Comparison of ENCODE assay signal across 8 cellular contexts in the genomic region with DNA sequence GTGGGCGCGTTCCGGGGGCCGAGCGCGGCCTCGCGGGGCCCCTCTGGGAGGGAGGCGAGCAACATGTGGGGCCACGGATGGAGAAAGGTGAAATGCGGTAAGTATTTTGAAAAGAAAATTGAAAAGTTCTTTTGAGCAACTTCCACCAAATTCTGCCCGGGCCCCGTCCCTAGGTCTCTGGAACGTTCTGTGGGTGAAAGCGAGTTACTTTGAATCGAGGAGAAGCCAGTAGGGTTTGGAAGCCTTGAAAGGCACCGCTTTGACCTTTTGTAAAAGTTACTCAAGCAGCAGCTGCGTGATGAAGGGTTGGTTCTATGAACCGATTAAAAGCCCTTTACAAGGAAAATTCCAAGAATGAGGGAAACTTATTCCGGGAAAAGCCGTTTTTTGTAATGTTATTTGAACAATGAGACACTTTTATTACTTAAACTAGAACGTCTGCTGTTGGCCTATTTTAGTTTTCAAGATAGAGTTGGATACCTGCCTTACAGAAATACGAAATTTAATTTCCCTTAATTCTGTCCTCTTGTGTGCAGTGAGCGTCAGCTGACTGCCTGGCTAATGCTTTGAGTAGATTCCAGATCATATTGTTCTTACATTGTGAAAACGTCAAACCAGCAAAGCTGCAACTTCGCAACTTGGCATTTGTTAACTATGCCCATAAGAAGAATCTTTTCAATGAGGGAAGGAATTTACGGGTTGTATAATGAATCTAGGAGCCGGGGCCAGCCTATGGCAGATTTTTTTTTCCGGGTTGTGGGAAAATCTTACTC. TPM values are rescaled to one million over a fixed set of nuclear protein-coding genes. Genes with fewer than 3 reads are reported as not detected.
DNase-seq lines count a peak whose midpoint lies in the region; ATAC-seq and TF ChIP-seq lines count a peak whose summit lies in the region.

No MANE protein-coding gene starts in this region.

- peaks cover 27% of the 10 kb centered on the region for H3K4me1 ChIP-seq in PC-3 (ENCODE audit: insufficient read depth, low read length)

- H3K27ac ChIP-seq in PC-3 (ENCODE audit: low read length) (peak overlapping the region; percentile 75), temporal lobe (ENCODE audit: low read depth, low read length) (peak overlapping the region; percentile 71)

- H3K9me3 ChIP-seq in PC-3 (ENCODE audit: low read length): no peaks in the 10 kb centered on the region

- DNase-seq in BJ (ENCODE audit: low read depth) (no peak), GM20000 (ENCODE audit: low spot score) (peak; percentile 16), PC-3 (peak; percentile 36), dermis blood vessel endothelial cell (peak; percentile 70), lower leg skin (ENCODE audit: low spot score in 2 of 2) (peak; percentile 51 to 82), NCI-H524 treated with DMSO at 0.1 percent for 48 hours (lab: John Stamatoyannopoulos, UW) (no peak), HEK293T (ENCODE audit: extremely low spot score) (no peak)

- H4K20me1 ChIP-seq in PC-3 (ENCODE audit: low read length): peaks cover 32% of the 10 kb centered on the region

- no TSS peak for BruUV-seq in PC-3 (replicated peaks; lab: Mats Ljungman, UMichigan)

- TF ChIP-seq CTCF in BJ (IDR thresholded peaks at IDR 0.05; ENCODE audit: insufficient read depth, low read depth, low read length) (no peak), GM20000 (IDR thresholded peaks at IDR 0.05; ENCODE audit: extremely low read depth, missing control alignments) (no peak), PC-3 (conservative IDR thresholded peaks at IDR 0.05; ENCODE audit: low read depth, low read length) (no peak), lower leg skin (IDR thresholded peaks at IDR 0.05) (no peak)

- H3K27me3 ChIP-seq in BJ (ENCODE audit: control insufficient read depth, insufficient read depth, low read length) (no peaks in the 10 kb centered on the region), PC-3 (ENCODE audit: low read length) (no peaks in the 10 kb centered on the region)

- no peaks in the 10 kb centered on the region for H3K36me3 ChIP-seq in BJ (ENCODE audit: control insufficient read depth, insufficient read depth, low read length)
- no peaks in the 10 kb centered on the region for H3K36me3 ChIP-seq in PC-3 (ENCODE audit: low read depth, low read length)

- H3K9ac ChIP-seq in PC-3 (ENCODE audit: low read length): peak overlapping the region; percentile 96

- no peaks in the 10 kb centered on the region for H3F3A ChIP-seq in PC-3 (ENCODE audit: low read length, unreplicated experiment)

- no peak for TF ChIP-seq POLR2A in lower leg skin (IDR thresholded peaks at IDR 0.05)

- POLR2A ChIA-PET in BJ (lab: Charles Lee) (interaction anchor here (0.6 kb wide), 2 partner anchors 14 to 68 kb away, joined by 3 to 7 read pairs; no protein-coding TSS in a partner anchor), PC-3 (lab: Charles Lee; ENCODE audit: unreplicated experiment) (interaction anchor here (0.6 to 0.7 kb wide), 2 partner anchors 87 to 179 kb away, joined by 3 to 5 read pairs; no protein-coding TSS in a partner anchor), HEK293T (lab: Yijun Ruan, JAX) (no interaction called here)

- intact Hi-C loops in PC-3 (cut with micrococcal nuclease) (loop anchor here (2.0 to 10.0 kb wide), 2 partner anchors 75 to 197 kb away; no protein-coding TSS in a partner anchor), lower leg skin (cut with DNase I; ENCODE audit: low total_unique reads) (no loop called here)

- ATAC-seq in PC-3: no peak

- H3K4me3 ChIP-seq in BJ (ENCODE audit: low read depth, low read length) (peak overlapping the region; percentile 76), PC-3 (ENCODE audit: low read length) (peak overlapping the region; percentile 95), lower leg skin (ENCODE audit: low read depth, poor library complexity, severe bottlenecking) (peak overlapping the region; percentile 85)

- CTCF ChIA-PET in BJ (lab: Yijun Ruan, JAX) (no interaction called here), PC-3 (lab: Charles Lee) (no interaction called here), HEK293T (lab: Yijun Ruan, JAX) (no interaction called here)

- H3K79me2 ChIP-seq in PC-3 (ENCODE audit: low read length): peaks cover 60% of the 10 kb centered on the region

- no peaks in the 10 kb centered on the region for H3K9me2 ChIP-seq in PC-3 (replicated peaks; ENCODE audit: low read length)

- peak overlapping the region; percentile 86 for H3K4me2 ChIP-seq in PC-3 (ENCODE audit: low read length)

- peak overlapping the region; percentile 94; the same call in 1 of the 2 replicates for H2AFZ ChIP-seq in PC-3 (ENCODE audit: low read length)

- 1% methylated on average over 29 of the region's 29 CpGs for WGBS in lower leg skin, 2 donors

TF ChIP-seq in HEK293T, 16 proteins besides CTCF, POLR2A, EP300 and RAD21:
- TF ChIP-seq, protein P1, sequence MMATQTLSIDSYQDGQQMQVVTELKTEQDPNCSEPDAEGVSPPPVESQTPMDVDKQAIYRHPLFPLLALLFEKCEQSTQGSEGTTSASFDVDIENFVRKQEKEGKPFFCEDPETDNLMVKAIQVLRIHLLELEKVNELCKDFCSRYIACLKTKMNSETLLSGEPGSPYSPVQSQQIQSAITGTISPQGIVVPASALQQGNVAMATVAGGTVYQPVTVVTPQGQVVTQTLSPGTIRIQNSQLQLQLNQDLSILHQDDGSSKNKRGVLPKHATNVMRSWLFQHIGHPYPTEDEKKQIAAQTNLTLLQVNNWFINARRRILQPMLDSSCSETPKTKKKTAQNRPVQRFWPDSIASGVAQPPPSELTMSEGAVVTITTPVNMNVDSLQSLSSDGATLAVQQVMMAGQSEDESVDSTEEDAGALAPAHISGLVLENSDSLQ (IDR thresholded peaks at IDR 0.05): no peak
- TF ChIP-seq L3MBTL2 (conservative IDR thresholded peaks at IDR 0.05) (no peak), SP1 (IDR thresholded peaks at IDR 0.05) (no peak), FOXK2 (IDR thresholded peaks at IDR 0.05) (no peak), CTBP1 (IDR thresholded peaks at IDR 0.05; ENCODE audit: borderline replicate concordance) (no peak), LEF1 (IDR thresholded peaks at IDR 0.05; ENCODE audit: borderline replicate concordance) (no peak), NFRKB (IDR thresholded peaks at IDR 0.05) (no peak), SUZ12 (IDR thresholded peaks at IDR 0.05) (no peak), TARDBP (IDR thresholded peaks at IDR 0.05) (no peak), FOXA1 (IDR thresholded peaks at IDR 0.05) (no peak), ZNF384 (IDR thresholded peaks at IDR 0.05) (no peak), FOXM1 (IDR thresholded peaks at IDR 0.05; ENCODE audit: borderline replicate concordance) (no peak), ARNT (IDR thresholded peaks at IDR 0.05) (no peak), ELF4 (IDR thresholded peaks at IDR 0.05) (no peak), HDGF (IDR thresholded peaks at IDR 0.05; ENCODE audit: borderline replicate concordance) (no peak), BHLHE40 (IDR thresholded peaks at IDR 0.05; ENCODE audit: borderline replicate concordance) (no peak)
TF ChIP-seq in HEK293T: peak in this region for 0.

RNA-seq across cellular contexts. Expression of a gene that starts 0.9 kb away (rescaled TPM):
- 10.1 and 18.0 TPM in 2 replicates for polyA plus RNA-seq in BJ (2011; rRNA removed)
- 14.8 and 17.5 TPM in 2 replicates for polyA minus RNA-seq in BJ (2011; rRNA and poly(A)+ RNA removed)
- total RNA-seq in PC-3 (2014; rRNA removed): 35.1 and 39.1 TPM in 2 replicates
- total RNA-seq in dermis blood vessel endothelial cell: 50.2 and 82.5 TPM in 2 replicates
- 10 to 100 TPM; 15.2 to 21.7 (median 18.9) TPM for total RNA-seq in lower leg skin
- 67.4 TPM for total RNA-seq in temporal lobe

RNA-seq across cellular contexts. Expression of a gene that starts 5.2 kb away (rescaled TPM):
- not detected in 2 replicates for polyA plus RNA-seq in BJ (2011; rRNA removed)
- polyA minus RNA-seq in BJ (2011; rRNA and poly(A)+ RNA removed): not detected in 2 replicates
- not detected in 2 replicates for total RNA-seq in PC-3 (2014; rRNA removed)
- total RNA-seq in dermis blood vessel endothelial cell: not detected in 2 replicates
- not detected for total RNA-seq in lower leg skin
- total RNA-seq in temporal lobe: not detected

Comparison
In these comparisons a context has a peak if more than half of its experiments do, and no peak if none do; other contexts are left out.
1. DNase-seq: peak in GM20000 (single experiment), PC-3 (single experiment), dermis blood vessel endothelial cell (single experiment) and lower leg skin (2 of 2); none in BJ (single experiment), NCI-H524 treated with DMSO at 0.1 percent for 48 hours (single experiment) and HEK293T (single experiment).
2. Peak in every context shown above with its lines, with median percentiles within 50 percentile points of each other: H3K4me3 ChIP-seq.